27 cellular contexts compared by ENCODE assay signal in the genomic region with DNA sequence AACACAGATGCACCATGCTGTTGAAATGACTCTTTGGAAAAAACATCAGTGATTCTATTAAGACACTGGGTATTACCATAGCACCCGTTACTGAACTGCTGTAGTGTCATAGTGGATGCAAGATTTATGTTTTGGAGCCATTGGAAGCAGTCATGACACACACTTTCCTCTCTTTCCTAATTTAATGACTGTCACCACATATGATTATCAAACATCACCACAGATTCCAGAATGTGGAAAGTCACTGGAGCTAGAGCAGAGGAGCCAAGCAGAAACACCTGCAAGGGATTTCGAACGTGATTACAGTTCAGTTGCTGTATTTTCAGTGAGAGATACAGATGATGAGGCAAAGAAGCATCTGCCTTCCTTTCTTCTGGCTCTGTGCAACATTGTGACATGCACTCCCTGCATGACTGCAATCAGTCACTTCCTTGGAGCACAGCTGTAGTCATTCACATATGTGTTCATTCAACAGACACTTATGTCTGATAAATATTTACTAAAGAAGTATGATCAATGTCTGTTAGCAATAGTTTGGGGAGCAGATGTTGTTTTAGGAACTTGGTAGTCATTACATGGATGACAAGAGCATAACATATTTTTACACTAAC.
"Had no signal": no experiment of that assay in that cellular context is flagged by ENCODE, and none has a peak within 500 bp of the region (broad histone marks: within the 10 kb centered on the region; RNA-seq: fewer than 3 reads in every experiment).

No MANE protein-coding gene starts in this region.

- H3K36me3 ChIP-seq: brain microvascular endothelial cell, gastrocnemius medialis, heart right ventricle, WERI-Rb-1 had no signal

- H3K4me1 ChIP-seq: foreskin keratinocyte, gastrocnemius medialis, heart right ventricle had no signal

- H3K9me3 ChIP-seq: gastrocnemius medialis, heart right ventricle had no signal

- DNase-seq: activated B cell treated with CpG ODN at 0.5 μM for 24 hours; activated CD4-positive, alpha-beta T cell treated with anti-CD3 and anti-CD28 coated beads for 48 hours; activated CD4-positive, alpha-beta T cell treated with anti-CD3 and anti-CD28 coated beads, Interleukin-2, amount 50 U/mL, for 1 hour; activated CD4-positive, alpha-beta T cell treated with anti-CD3 and anti-CD28 coated beads, Interleukin-2, amount 50 U/mL, for 48 hours; activated CD8-positive, alpha-beta memory T cell treated with anti-CD3 and anti-CD28 coated beads for 24 hours; activated CD8-positive, alpha-beta T cell treated with anti-CD3 and anti-CD28 coated beads for 36 hours; activated effector memory CD4-positive, alpha-beta T cell treated with Interleukin-2 at 50 U/mL for 16 hours; activated gamma-delta T cell treated with Interleukin-2 at 50 U/mL for 16 hours; activated naive CD4-positive, alpha-beta T cell treated with anti-CD3 and anti-CD28 coated beads, Interleukin-2, amount 50 U/mL, for 16 hours; activated naive CD4-positive, alpha-beta T cell treated with Interleukin-2 at 50 U/mL for 16 hours; activated T-cell treated with anti-CD3 and anti-CD28 coated beads, Interleukin-2, amount 50 U/mL, for 4 hours; amniotic stem cell; anterior cingulate cortex; brain microvascular endothelial cell; dorsolateral prefrontal cortex; effector memory CD4-positive, alpha-beta T cell; endodermal cell; foreskin keratinocyte; gastrocnemius medialis; heart right ventricle; T-helper 17 cell; T1000; WERI-Rb-1 had no signal

- ATAC-seq: activated CD4-positive, CD25-positive, alpha-beta regulatory T cell treated with anti-CD3 and anti-CD28 coated beads, Interleukin-2, amount 50 U/mL, for 24 hours; activated CD8-positive, alpha-beta T cell treated with anti-CD3 and anti-CD28 coated beads for 36 hours; activated T-cell treated with anti-CD3 and anti-CD28 coated beads, Interleukin-2, amount 50 U/mL, for 4 hours; activated T-helper 17 cell treated with anti-CD3 and anti-CD28 coated beads, Interleukin-2, amount 50 U/mL, for 72 hours; esophagus mucosa; foreskin keratinocyte; gastrocnemius medialis; heart right ventricle; T-helper 17 cell had no signal

- H3K27me3 ChIP-seq: brain microvascular endothelial cell, dorsolateral prefrontal cortex, foreskin keratinocyte, gastrocnemius medialis had no signal

- H3K4me3 ChIP-seq: coronary artery, dorsolateral prefrontal cortex, gastrocnemius medialis, heart right ventricle had no signal

- H3K27ac ChIP-seq: brain microvascular endothelial cell, coronary artery, dorsolateral prefrontal cortex, foreskin keratinocyte, gastrocnemius medialis, heart right ventricle, WERI-Rb-1 had no signal
